16 cellular contexts compared by ENCODE assay signal in the genomic region with DNA sequence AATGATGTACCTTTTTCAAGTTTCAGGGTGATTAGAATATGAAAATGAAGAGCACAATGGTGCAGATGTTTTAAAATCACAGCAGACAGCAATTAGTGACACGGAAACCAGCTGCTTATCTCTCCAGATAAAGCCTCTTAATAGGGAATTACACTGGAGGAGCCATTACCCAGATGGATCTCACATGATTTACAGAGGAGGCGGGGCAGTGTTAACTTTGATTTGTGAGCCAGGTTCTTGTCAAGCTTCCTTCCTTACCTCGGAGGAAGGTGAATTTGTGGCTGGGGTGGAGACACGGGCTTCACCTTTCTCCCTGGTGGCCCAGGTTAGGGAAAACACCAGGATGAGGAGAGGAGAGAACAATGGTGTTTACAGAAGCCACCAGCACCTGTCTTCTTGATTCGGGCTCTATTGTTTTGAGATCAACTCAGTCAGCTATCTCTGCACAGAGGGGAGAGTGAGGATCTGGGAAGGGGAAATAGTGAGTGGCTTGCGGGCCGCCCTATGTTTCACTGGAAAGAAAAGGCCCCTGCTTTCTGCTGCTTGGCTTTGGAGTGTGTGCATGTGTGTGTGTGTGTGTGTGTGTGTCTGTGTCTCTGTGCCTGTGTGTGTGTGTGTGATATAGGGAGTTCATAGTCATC.
A peak's percentile ranks its signal among the peaks of the same experiment; 100 is the strongest.
DNase-seq lines count a peak whose midpoint lies in the region; ATAC-seq and TF ChIP-seq lines count a peak whose summit lies in the region.
"Had no signal": no experiment of that assay in that cellular context is flagged by ENCODE, and none has a peak within 500 bp of the region (broad histone marks: within the 10 kb centered on the region; RNA-seq: fewer than 3 reads in every experiment).

No MANE protein-coding gene starts in this region.

- peak overlapping the region; percentile 63 for H3K4me3 ChIP-seq in endocrine pancreas (ENCODE audit: control insufficient read depth, insufficient read depth, low read length)
- H3K4me3 ChIP-seq: GM12878, MG63, tibial nerve had no signal

- H3K4me1 ChIP-seq in endocrine pancreas (ENCODE audit: control insufficient read depth, insufficient read depth, low read length) = peaks cover 3% of the 10 kb centered on the region

- H3K4me3 Mint-ChIP-seq in progenitor cell of endocrine pancreas (ENCODE audit: low read depth) = peak overlapping the region; percentile 3
- H3K4me3 Mint-ChIP-seq in activated naive CD4-positive, alpha-beta T cell treated with anti-CD3 and anti-CD28 coated beads for 36 hours = no peak overlapping the region
- no peak overlapping the region for H3K4me3 Mint-ChIP-seq in activated CD4-positive, alpha-beta T cell treated with anti-CD3 and anti-CD28 coated beads, Interleukin-2, amount 10 ng/mL, durations not matched to agents 24 days and 14 days
- H3K4me3 Mint-ChIP-seq in stimulated activated effector memory CD8-positive, alpha-beta T cell treated with anti-CD3 and anti-CD28 coated beads, Interleukin-12 subunit alpha, Interleukin-12 subunit beta, amount 100 ng/mL, for 72 hours = no peak overlapping the region
- H3K4me3 Mint-ChIP-seq: CD8-positive, alpha-beta memory T cell had no signal

- H3K36me3 ChIP-seq in endocrine pancreas (ENCODE audit: control insufficient read depth, insufficient read depth, low read length) = peaks cover 1% of the 10 kb centered on the region
- H3K36me3 ChIP-seq: MG63 had no signal

- TF ChIP-seq CTCF in progenitor cell of endocrine pancreas (IDR thresholded peaks at IDR 0.05; ENCODE audit: unreplicated experiment) = no peak

- peak overlapping the region; percentile 27 for H3K27ac Mint-ChIP-seq in progenitor cell of endocrine pancreas
- no peak overlapping the region for H3K27ac Mint-ChIP-seq in activated naive CD4-positive, alpha-beta T cell treated with anti-CD3 and anti-CD28 coated beads for 36 hours
- H3K27ac Mint-ChIP-seq in activated CD4-positive, alpha-beta T cell treated with anti-CD3 and anti-CD28 coated beads, Interleukin-2, amount 10 ng/mL, durations not matched to agents 24 days and 14 days = no peak overlapping the region
- no peak overlapping the region for H3K27ac Mint-ChIP-seq in stimulated activated effector memory CD8-positive, alpha-beta T cell treated with anti-CD3 and anti-CD28 coated beads, Interleukin-12 subunit alpha, Interleukin-12 subunit beta, amount 100 ng/mL, for 72 hours
- H3K27ac Mint-ChIP-seq: CD8-positive, alpha-beta memory T cell had no signal

- H3K27me3 Mint-ChIP-seq in progenitor cell of endocrine pancreas = peaks cover 9% of the 10 kb centered on the region
- peaks cover 5% of the 10 kb centered on the region for H3K27me3 Mint-ChIP-seq in activated naive CD4-positive, alpha-beta T cell treated with anti-CD3 and anti-CD28 coated beads for 36 hours (ENCODE audit: low read depth)
- peaks cover 7% of the 10 kb centered on the region for H3K27me3 Mint-ChIP-seq in activated CD4-positive, alpha-beta T cell treated with anti-CD3 and anti-CD28 coated beads, Interleukin-2, amount 10 ng/mL, durations not matched to agents 24 days and 14 days

- no peak overlapping the region for H3K9ac ChIP-seq in endocrine pancreas (ENCODE audit: control insufficient read depth, insufficient read depth, low read length)

- intact Hi-C loops in activated naive CD4-positive, alpha-beta T cell treated with anti-CD3 and anti-CD28 coated beads for 36 hours (cut with micrococcal nuclease) = no loop called here
- intact Hi-C loops in activated CD4-positive, alpha-beta T cell treated with anti-CD3 and anti-CD28 coated beads, Interleukin-2, amount 10 ng/mL, durations not matched to agents 24 days and 14 days (cut with micrococcal nuclease) = no loop called here

- no peak for ATAC-seq in stimulated activated effector memory CD8-positive, alpha-beta T cell treated with anti-CD3 and anti-CD28 coated beads, Interleukin-12 subunit alpha, Interleukin-12 subunit beta, amount 100 ng/mL, for 72 hours
- ATAC-seq: Right ventricle myocardium inferior had no signal

- CTCF ChIA-PET in activated naive CD4-positive, alpha-beta T cell treated with anti-CD3 and anti-CD28 coated beads for 36 hours (lab: Charles Lee) = no interaction called here

- peaks cover 25% of the 10 kb centered on the region for H3K4me1 Mint-ChIP-seq in progenitor cell of endocrine pancreas (ENCODE audit: low read depth)
- H3K4me1 Mint-ChIP-seq in activated naive CD4-positive, alpha-beta T cell treated with anti-CD3 and anti-CD28 coated beads for 36 hours (ENCODE audit: low read depth) = no peaks in the 10 kb centered on the region
- peaks cover 3% of the 10 kb centered on the region for H3K4me1 Mint-ChIP-seq in activated CD4-positive, alpha-beta T cell treated with anti-CD3 and anti-CD28 coated beads, Interleukin-2, amount 10 ng/mL, durations not matched to agents 24 days and 14 days
- H3K4me1 Mint-ChIP-seq in stimulated activated effector memory CD8-positive, alpha-beta T cell treated with anti-CD3 and anti-CD28 coated beads, Interleukin-12 subunit alpha, Interleukin-12 subunit beta, amount 100 ng/mL, for 72 hours = peaks cover 13% of the 10 kb centered on the region

- peak; percentile 98 for DNase-seq in NCI-H1092 treated with DMSO at 0.1 percent for 48 hours (lab: John Stamatoyannopoulos, UW)
- peak; percentile 89 for DNase-seq in NCI-H345 (lab: John Stamatoyannopoulos, UW)
- no peak for DNase-seq in progenitor cell of endocrine pancreas (ENCODE audit: low spot score, unreplicated experiment)
- DNase-seq in Kasumi-1 (lab: John Stamatoyannopoulos, UW) = no peak
- no peak for DNase-seq in activated naive CD4-positive, alpha-beta T cell treated with anti-CD3 and anti-CD28 coated beads for 36 hours
- no peak for DNase-seq in activated CD4-positive, alpha-beta T cell treated with anti-CD3 and anti-CD28 coated beads, Interleukin-2, amount 10 ng/mL, durations not matched to agents 24 days and 14 days
- DNase-seq in stimulated activated effector memory CD8-positive, alpha-beta T cell treated with anti-CD3 and anti-CD28 coated beads, Interleukin-12 subunit alpha, Interleukin-12 subunit beta, amount 100 ng/mL, for 72 hours (ENCODE audit: low spot score in 2 of 2) = no peak
- DNase-seq: activated CD4-positive, alpha-beta T cell treated with anti-CD3 and anti-CD28 coated beads, Interleukin-2, amount 50 U/mL, for 1 hour; activated naive CD4-positive, alpha-beta T cell; CD8-positive, alpha-beta memory T cell; foreskin melanocyte had no signal

- H3K36me3 Mint-ChIP-seq in progenitor cell of endocrine pancreas (ENCODE audit: insufficient read depth) = peaks cover 3% of the 10 kb centered on the region
- no peaks in the 10 kb centered on the region for H3K36me3 Mint-ChIP-seq in activated naive CD4-positive, alpha-beta T cell treated with anti-CD3 and anti-CD28 coated beads for 36 hours (ENCODE audit: low read depth)
- H3K36me3 Mint-ChIP-seq in activated CD4-positive, alpha-beta T cell treated with anti-CD3 and anti-CD28 coated beads, Interleukin-2, amount 10 ng/mL, durations not matched to agents 24 days and 14 days (ENCODE audit: low read depth) = no peaks in the 10 kb centered on the region
- no peaks in the 10 kb centered on the region for H3K36me3 Mint-ChIP-seq in stimulated activated effector memory CD8-positive, alpha-beta T cell treated with anti-CD3 and anti-CD28 coated beads, Interleukin-12 subunit alpha, Interleukin-12 subunit beta, amount 100 ng/mL, for 72 hours

- H3K9me3 Mint-ChIP-seq in progenitor cell of endocrine pancreas (ENCODE audit: low read depth) = peaks cover 3% of the 10 kb centered on the region
- H3K9me3 Mint-ChIP-seq in activated naive CD4-positive, alpha-beta T cell treated with anti-CD3 and anti-CD28 coated beads for 36 hours = no peaks in the 10 kb centered on the region
- H3K9me3 Mint-ChIP-seq in activated CD4-positive, alpha-beta T cell treated with anti-CD3 and anti-CD28 coated beads, Interleukin-2, amount 10 ng/mL, durations not matched to agents 24 days and 14 days = peaks cover 6% of the 10 kb centered on the region
- H3K9me3 Mint-ChIP-seq in stimulated activated effector memory CD8-positive, alpha-beta T cell treated with anti-CD3 and anti-CD28 coated beads, Interleukin-12 subunit alpha, Interleukin-12 subunit beta, amount 100 ng/mL, for 72 hours = no peaks in the 10 kb centered on the region

- no peaks in the 10 kb centered on the region for H3K27me3 ChIP-seq in endocrine pancreas (ENCODE audit: control insufficient read depth, insufficient read depth, low read length)
- H3K27me3 ChIP-seq: MG63, tibial nerve had no signal

- no peaks in the 10 kb centered on the region for H3K9me3 ChIP-seq in endocrine pancreas (ENCODE audit: control insufficient read depth, low read length)
- H3K9me3 ChIP-seq: MG63 had no signal

Comparison
In these comparisons a context has a peak if more than half of its experiments do, and no peak if none do; other contexts are left out.
1. DNase-seq: peak in NCI-H1092 treated with DMSO at 0.1 percent for 48 hours (single experiment) and NCI-H345 (single experiment); none in progenitor cell of endocrine pancreas (single experiment), Kasumi-1 (0 of 2), activated naive CD4-positive, alpha-beta T cell treated with anti-CD3 and anti-CD28 coated beads for 36 hours (single experiment), activated CD4-positive, alpha-beta T cell treated with anti-CD3 and anti-CD28 coated beads, Interleukin-2, amount 10 ng/mL, durations not matched to agents 24 days and 14 days (single experiment) and stimulated activated effector memory CD8-positive, alpha-beta T cell treated with anti-CD3 and anti-CD28 coated beads, Interleukin-12 subunit alpha, Interleukin-12 subunit beta, amount 100 ng/mL, for 72 hours (0 of 2).